Comparison of ENCODE assay signal across 18 cellular contexts in the genomic region with DNA sequence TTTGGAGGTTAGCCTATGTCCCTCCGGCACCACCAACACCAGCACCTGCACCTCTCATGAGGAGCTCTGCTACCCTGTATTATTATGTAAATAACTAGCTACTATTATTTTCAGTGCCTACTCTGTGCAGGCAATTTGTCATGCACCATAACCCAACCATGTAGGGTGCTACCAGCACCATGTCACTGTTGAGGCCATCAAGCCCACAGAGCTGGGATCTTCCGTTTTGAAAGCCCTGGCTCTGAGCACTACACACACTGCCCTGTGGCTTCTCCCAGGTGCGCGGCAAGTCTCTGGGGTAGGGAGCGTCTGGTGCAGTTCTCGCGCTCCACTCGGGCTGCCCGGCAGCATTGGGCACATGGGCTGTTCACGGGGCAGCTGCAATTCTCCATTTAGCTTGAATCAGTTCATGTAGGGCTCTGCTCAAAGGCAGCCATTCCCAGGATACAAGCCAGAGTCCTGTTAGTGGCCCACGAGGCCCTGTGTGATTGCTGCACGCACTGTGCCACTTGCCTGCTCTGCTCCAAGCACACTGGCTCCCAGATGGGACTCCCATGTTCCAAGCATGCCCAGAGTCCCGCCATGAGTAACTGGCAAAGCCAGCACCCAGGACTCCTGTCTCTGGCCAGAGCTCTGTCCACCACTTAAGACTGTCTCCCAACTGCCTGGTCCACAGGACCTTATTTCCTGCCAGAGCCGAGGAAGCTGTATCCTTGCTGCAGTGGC. TPM values are rescaled to one million over a fixed set of nuclear protein-coding genes. Genes with fewer than 3 reads are reported as not detected.
DNase-seq lines count a peak whose midpoint lies in the region; ATAC-seq and TF ChIP-seq lines count a peak whose summit lies in the region.
"Had no signal": no experiment of that assay in that cellular context is flagged by ENCODE, and none has a peak within 500 bp of the region (broad histone marks: within the 10 kb centered on the region; RNA-seq: fewer than 3 reads in every experiment).

No MANE protein-coding gene starts in this region.

- POLR2A ChIA-PET in WTC11 (lab: Charles Lee), result interaction anchor here (0.7 to 1.8 kb wide), 2 partner anchors 11 to 17 kb away, joined by 3 to 6 read pairs; no protein-coding TSS in a partner anchor

- no peaks in the 10 kb centered on the region for H3K36me3 Mint-ChIP-seq in WTC11
- H3K36me3 Mint-ChIP-seq in nephron (ENCODE audit: low read depth), result no peaks in the 10 kb centered on the region
- H3K36me3 Mint-ChIP-seq in stimulated activated memory B cell treated with anti-CD40 and anti-IgM and Interleukin-4, amounts not matched to agents 10 μg/mL and 1 μg/mL and 100 μg/mL, for 72 hours, result no peaks in the 10 kb centered on the region
- H3K36me3 Mint-ChIP-seq in stimulated activated effector memory CD8-positive, alpha-beta T cell treated with anti-CD3 and anti-CD28 coated beads, Interleukin-12 subunit alpha, Interleukin-12 subunit beta, amount 100 ng/mL, for 72 hours, result no peaks in the 10 kb centered on the region
- H3K36me3 Mint-ChIP-seq: CD4-positive, alpha-beta memory T cell had no signal

- H3K9me3 Mint-ChIP-seq in WTC11 (0 out of 2 replicates have a peak, but pooled peaks cover 3% of the 10 kb centered on the region), nephron (no peaks in the 10 kb centered on the region)
- H3K9me3 Mint-ChIP-seq in stimulated activated memory B cell treated with anti-CD40 and anti-IgM and Interleukin-4, amounts not matched to agents 10 μg/mL and 1 μg/mL and 100 μg/mL, for 72 hours, result peaks cover 2% of the 10 kb centered on the region
- H3K9me3 Mint-ChIP-seq in stimulated activated effector memory CD8-positive, alpha-beta T cell treated with anti-CD3 and anti-CD28 coated beads, Interleukin-12 subunit alpha, Interleukin-12 subunit beta, amount 100 ng/mL, for 72 hours, result no peaks in the 10 kb centered on the region
- H3K9me3 Mint-ChIP-seq: HFFc6 had no signal

- no peaks in the 10 kb centered on the region for H3K36me3 ChIP-seq in H7 (replicated peaks; ENCODE audit: control insufficient read depth, insufficient read depth, low read length)
- H3K36me3 ChIP-seq: Peyer's patch, SJSA1 had no signal

- ATAC-seq in WTC11, result peak; percentile 4; the same call in 1 of the 2 replicates
- ATAC-seq in stimulated activated memory B cell treated with anti-CD40 and anti-IgM and Interleukin-4, amounts not matched to agents 10 μg/mL and 1 μg/mL and 100 μg/mL, for 72 hours, result no peak
- ATAC-seq in stimulated activated effector memory CD8-positive, alpha-beta T cell treated with anti-CD3 and anti-CD28 coated beads, Interleukin-12 subunit alpha, Interleukin-12 subunit beta, amount 100 ng/mL, for 72 hours, result no peak

- H3K27ac Mint-ChIP-seq in WTC11 (peak overlapping the region; percentile 68; the same call in 1 of the 2 replicates), nephron (peak overlapping the region; percentile 88 to 92 (median 92))
- no peak overlapping the region for H3K27ac Mint-ChIP-seq in stimulated activated memory B cell treated with anti-CD40 and anti-IgM and Interleukin-4, amounts not matched to agents 10 μg/mL and 1 μg/mL and 100 μg/mL, for 72 hours
- no peak overlapping the region for H3K27ac Mint-ChIP-seq in stimulated activated effector memory CD8-positive, alpha-beta T cell treated with anti-CD3 and anti-CD28 coated beads, Interleukin-12 subunit alpha, Interleukin-12 subunit beta, amount 100 ng/mL, for 72 hours
- H3K27ac Mint-ChIP-seq: CD4-positive, alpha-beta memory T cell; HFFc6 had no signal

- peak overlapping the region; percentile 39; the same call in 1 of the 2 replicates for H3K4me3 Mint-ChIP-seq in WTC11
- H3K4me3 Mint-ChIP-seq in nephron, result peak overlapping the region in 1 of 3 experiments; percentile 10
- H3K4me3 Mint-ChIP-seq in stimulated activated memory B cell treated with anti-CD40 and anti-IgM and Interleukin-4, amounts not matched to agents 10 μg/mL and 1 μg/mL and 100 μg/mL, for 72 hours, result no peak overlapping the region
- H3K4me3 Mint-ChIP-seq in stimulated activated effector memory CD8-positive, alpha-beta T cell treated with anti-CD3 and anti-CD28 coated beads, Interleukin-12 subunit alpha, Interleukin-12 subunit beta, amount 100 ng/mL, for 72 hours, result no peak overlapping the region
- H3K4me3 Mint-ChIP-seq: HFFc6 had no signal

- no peak overlapping the region for H3K4me3 ChIP-seq in H7 (ENCODE audit: insufficient read depth, low read depth, low read length)
- H3K4me3 ChIP-seq in foreskin fibroblast (ENCODE audit: low read depth in 1 of 2, low read length in 2 of 2), result no peak overlapping the region
- H3K4me3 ChIP-seq: Peyer's patch, SJSA1 had no signal

- CTCF ChIA-PET in WTC11 (lab: Charles Lee), result interaction anchor here (1.0 to 2.2 kb wide), 7 partner anchors 8 to 163 kb away, joined by 3 to 7 read pairs (median 5); a partner anchor contains a TSS

- no peaks in the 10 kb centered on the region for H3K27me3 ChIP-seq in H7 (ENCODE audit: control insufficient read depth, insufficient read depth, low read length)
- H3K27me3 ChIP-seq: Peyer's patch, SJSA1 had no signal

- TF ChIP-seq CTCF in WTC11 (IDR thresholded peaks at IDR 0.05), result no peak
- TF ChIP-seq CTCF in nephron (IDR thresholded peaks at IDR 0.05; ENCODE audit: unreplicated experiment in 3 of 3), result no peak
- no peak for TF ChIP-seq CTCF in foreskin fibroblast (IDR thresholded peaks at IDR 0.05; ENCODE audit: low read depth, low read length)

- H3K27me3 Mint-ChIP-seq in WTC11 (ENCODE audit: low read depth), result peaks cover 3% of the 10 kb centered on the region
- peaks cover 5% of the 10 kb centered on the region for H3K27me3 Mint-ChIP-seq in nephron (ENCODE audit: low read depth)
- H3K27me3 Mint-ChIP-seq in stimulated activated memory B cell treated with anti-CD40 and anti-IgM and Interleukin-4, amounts not matched to agents 10 μg/mL and 1 μg/mL and 100 μg/mL, for 72 hours, result peaks cover 44% of the 10 kb centered on the region

- peaks cover 63% of the 10 kb centered on the region for H3K4me1 Mint-ChIP-seq in WTC11
- H3K4me1 Mint-ChIP-seq in nephron, result peaks cover 79% of the 10 kb centered on the region
- no peaks in the 10 kb centered on the region for H3K4me1 Mint-ChIP-seq in stimulated activated memory B cell treated with anti-CD40 and anti-IgM and Interleukin-4, amounts not matched to agents 10 μg/mL and 1 μg/mL and 100 μg/mL, for 72 hours
- peaks cover 6% of the 10 kb centered on the region for H3K4me1 Mint-ChIP-seq in stimulated activated effector memory CD8-positive, alpha-beta T cell treated with anti-CD3 and anti-CD28 coated beads, Interleukin-12 subunit alpha, Interleukin-12 subunit beta, amount 100 ng/mL, for 72 hours

- peak; percentile 51 for DNase-seq in H7
- DNase-seq in WTC11 (ENCODE audit: low spot score), result no peak
- DNase-seq in retina, result peak; percentile 38
- DNase-seq in stimulated activated effector memory CD8-positive, alpha-beta T cell treated with anti-CD3 and anti-CD28 coated beads, Interleukin-12 subunit alpha, Interleukin-12 subunit beta, amount 100 ng/mL, for 72 hours (ENCODE audit: low spot score in 2 of 2), result no peak
- no peak for DNase-seq in foreskin fibroblast
- DNase-seq in inferior parietal cortex (ENCODE audit: extremely low spot score), result no peak
- DNase-seq: Calu3; CD4-positive, alpha-beta memory T cell; HFFc6; KBM-7; NCI-H1092 treated with DMSO at 0.1 percent for 48 hours; NCI-H1436 treated with DMSO at 0.1 percent for 48 hours; NCI-H1930; NCI-H226; Peyer's patch had no signal

TF ChIP-seq in WTC11, 78 proteins besides CTCF, POLR2A, EP300 and RAD21 (continues in another document):
- no peak for TF ChIP-seq TEAD1 (CRISPR knock-in tag; IDR thresholded peaks at IDR 0.05)
- no peak for TF ChIP-seq ZNF416 (CRISPR knock-in tag; IDR thresholded peaks at IDR 0.05)
- TF ChIP-seq ESRRA (CRISPR knock-in tag; IDR thresholded peaks at IDR 0.05; ENCODE audit: borderline replicate concordance), result no peak
- TF ChIP-seq, protein P1, sequence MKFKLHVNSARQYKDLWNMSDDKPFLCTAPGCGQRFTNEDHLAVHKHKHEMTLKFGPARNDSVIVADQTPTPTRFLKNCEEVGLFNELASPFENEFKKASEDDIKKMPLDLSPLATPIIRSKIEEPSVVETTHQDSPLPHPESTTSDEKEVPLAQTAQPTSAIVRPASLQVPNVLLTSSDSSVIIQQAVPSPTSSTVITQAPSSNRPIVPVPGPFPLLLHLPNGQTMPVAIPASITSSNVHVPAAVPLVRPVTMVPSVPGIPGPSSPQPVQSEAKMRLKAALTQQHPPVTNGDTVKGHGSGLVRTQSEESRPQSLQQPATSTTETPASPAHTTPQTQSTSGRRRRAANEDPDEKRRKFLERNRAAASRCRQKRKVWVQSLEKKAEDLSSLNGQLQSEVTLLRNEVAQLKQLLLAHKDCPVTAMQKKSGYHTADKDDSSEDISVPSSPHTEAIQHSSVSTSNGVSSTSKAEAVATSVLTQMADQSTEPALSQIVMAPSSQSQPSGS (CRISPR knock-in tag; IDR thresholded peaks at IDR 0.05; ENCODE audit: borderline replicate concordance, low read depth), result no peak
- TF ChIP-seq, protein P2, sequence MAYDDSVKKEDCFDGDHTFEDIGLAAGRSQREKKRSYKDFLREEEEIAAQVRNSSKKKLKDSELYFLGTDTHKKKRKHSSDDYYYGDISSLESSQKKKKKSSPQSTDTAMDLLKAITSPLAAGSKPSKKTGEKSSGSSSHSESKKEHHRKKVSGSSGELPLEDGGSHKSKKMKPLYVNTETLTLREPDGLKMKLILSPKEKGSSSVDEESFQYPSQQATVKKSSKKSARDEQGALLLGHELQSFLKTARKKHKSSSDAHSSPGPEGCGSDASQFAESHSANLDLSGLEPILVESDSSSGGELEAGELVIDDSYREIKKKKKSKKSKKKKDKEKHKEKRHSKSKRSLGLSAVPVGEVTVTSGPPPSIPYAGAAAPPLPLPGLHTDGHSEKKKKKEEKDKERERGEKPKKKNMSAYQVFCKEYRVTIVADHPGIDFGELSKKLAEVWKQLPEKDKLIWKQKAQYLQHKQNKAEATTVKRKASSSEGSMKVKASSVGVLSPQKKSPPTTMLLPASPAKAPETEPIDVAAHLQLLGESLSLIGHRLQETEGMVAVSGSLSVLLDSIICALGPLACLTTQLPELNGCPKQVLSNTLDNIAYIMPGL (CRISPR knock-in tag; IDR thresholded peaks at IDR 0.05), result no peak
- no peak for TF ChIP-seq GRHL2 (CRISPR knock-in tag; IDR thresholded peaks at IDR 0.05; ENCODE audit: insufficient replicate concordance, severe bottlenecking)
- TF ChIP-seq, protein P3, sequence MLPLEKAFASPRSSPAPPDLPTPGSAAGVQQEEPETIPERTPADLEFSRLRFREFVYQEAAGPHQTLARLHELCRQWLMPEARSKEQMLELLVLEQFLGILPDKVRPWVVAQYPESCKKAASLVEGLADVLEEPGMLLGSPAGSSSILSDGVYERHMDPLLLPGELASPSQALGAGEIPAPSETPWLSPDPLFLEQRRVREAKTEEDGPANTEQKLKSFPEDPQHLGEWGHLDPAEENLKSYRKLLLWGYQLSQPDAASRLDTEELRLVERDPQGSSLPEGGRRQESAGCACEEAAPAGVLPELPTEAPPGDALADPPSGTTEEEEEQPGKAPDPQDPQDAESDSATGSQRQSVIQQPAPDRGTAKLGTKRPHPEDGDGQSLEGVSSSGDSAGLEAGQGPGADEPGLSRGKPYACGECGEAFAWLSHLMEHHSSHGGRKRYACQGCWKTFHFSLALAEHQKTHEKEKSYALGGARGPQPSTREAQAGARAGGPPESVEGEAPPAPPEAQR (CRISPR knock-in tag; IDR thresholded peaks at IDR 0.05), result no peak

RNA-seq across cellular contexts. Expression of a gene that starts 42.5 kb away (rescaled TPM):
- total RNA-seq in H7 (2014; rRNA removed; shearing (Covaris generic)), result 22.7 and 31.5 TPM in 2 replicates
- total RNA-seq in WTC11 (2021), result 33.0 to 34.1 TPM (median 33.3 TPM) in 3 replicates

Comparison
In these comparisons a context has a peak if more than half of its experiments do, and no peak if none do; other contexts are left out.
1. DNase-seq: peak in H7 (single experiment) and retina (single experiment); none in WTC11 (single experiment), stimulated activated effector memory CD8-positive, alpha-beta T cell treated with anti-CD3 and anti-CD28 coated beads, Interleukin-12 subunit alpha, Interleukin-12 subunit beta, amount 100 ng/mL, for 72 hours (0 of 2), foreskin fibroblast (0 of 2) and inferior parietal cortex (single experiment).
2. H3K27ac Mint-ChIP-seq: peak in WTC11 (single experiment) and nephron (3 of 3); none in stimulated activated memory B cell treated with anti-CD40 and anti-IgM and Interleukin-4, amounts not matched to agents 10 μg/mL and 1 μg/mL and 100 μg/mL, for 72 hours (single experiment) and stimulated activated effector memory CD8-positive, alpha-beta T cell treated with anti-CD3 and anti-CD28 coated beads, Interleukin-12 subunit alpha, Interleukin-12 subunit beta, amount 100 ng/mL, for 72 hours (single experiment).